ENCODE assay signal across 8 cellular contexts in the genomic region with DNA sequence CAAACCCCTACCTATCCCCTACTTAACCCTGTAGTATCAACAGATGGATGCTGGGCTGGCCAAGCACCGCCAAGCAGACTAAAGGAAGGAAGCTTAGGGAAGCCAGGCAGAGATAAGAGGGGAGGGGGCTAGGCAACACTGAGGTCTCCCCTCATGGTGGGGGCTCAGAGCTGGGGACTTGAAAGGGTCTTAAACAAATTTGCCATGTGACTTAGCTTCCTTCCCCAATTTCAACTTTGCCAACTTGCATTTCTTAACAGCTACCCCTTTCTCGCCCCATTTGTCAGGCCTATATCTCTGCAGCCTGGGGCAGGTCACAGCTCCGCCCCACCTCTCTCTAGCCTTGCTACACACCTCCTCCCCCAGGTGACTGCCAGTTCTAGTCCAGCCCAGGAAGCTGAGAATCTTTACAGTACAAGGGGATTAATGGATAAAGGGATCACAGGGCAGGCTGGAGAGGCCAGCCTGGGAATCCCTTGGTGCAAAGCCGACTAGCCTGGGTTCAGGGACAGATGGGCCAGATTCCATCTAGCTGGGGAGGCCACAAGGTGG. TPM values are rescaled to one million over a fixed set of nuclear protein-coding genes. Genes with fewer than 3 reads are reported as not detected.
DNase-seq lines count a peak whose midpoint lies in the region; ATAC-seq, FAIRE-seq and TF ChIP-seq lines count a peak whose summit lies in the region.

No MANE protein-coding gene starts in this region.

- POLR2A ChIA-PET in A549 (lab: Yijun Ruan, JAX): no interaction called here

- H3K9me3 ChIP-seq in A549: no peaks in the 10 kb centered on the region

- H3K27me3 Mint-ChIP-seq in HFFc6 (ENCODE audit: insufficient read depth): peaks cover 43% of the 10 kb centered on the region

- peak overlapping the region; percentile 97 for H3K4me2 ChIP-seq in A549

- peaks cover 7% of the 10 kb centered on the region for H3K4me1 Mint-ChIP-seq in HFFc6 (ENCODE audit: low read depth)

- H3K9me3 Mint-ChIP-seq in HFFc6: no peaks in the 10 kb centered on the region

- H3K4me3 ChIP-seq in A549: no peak overlapping the region

- TF ChIP-seq POLR2A in A549 (IDR thresholded peaks at IDR 0.05; ENCODE audit: low read length): no peak

- H3K27ac ChIP-seq in A549: peak overlapping the region; percentile 72 to 96

- TF ChIP-seq EP300 in A549 (IDR thresholded peaks at IDR 0.05): no peak

- CTCF ChIA-PET in A549 (lab: Yijun Ruan, JAX): interaction anchor here (0.6 to 8.0 kb wide), 13 partner anchors 11 to 607 kb away, joined by 3 to 94 read pairs (median 4); no protein-coding TSS in a partner anchor

- no peaks in the 10 kb centered on the region for H3K36me3 Mint-ChIP-seq in HFFc6 (ENCODE audit: low read depth)

- TF ChIP-seq CTCF in A549 (IDR thresholded peaks at IDR 0.05) (no peak), HFFc6 (IDR thresholded peaks at IDR 0.05) (no peak)

- FAIRE-seq in A549 (lab: Jason Lieb, UNC): no peak

- DNase-seq in A549 (ENCODE audit: low read depth in 1 of 2, low spot score in 1 of 2): no peak
- peak; percentile 35 for DNase-seq in HK-2 (ENCODE audit: unreplicated experiment)
- DNase-seq in UCSD-AML1 (lab: John Stamatoyannopoulos, UW; ENCODE audit: unreplicated experiment): peak; percentile 61
- DNase-seq in germinal center (ENCODE audit: low spot score): peak; percentile 63
- no peak for DNase-seq in NCI-H1436 treated with DMSO at 0.1 percent for 48 hours (lab: John Stamatoyannopoulos, UW)
- no peak for DNase-seq in amniotic stem cell (lab: John Stamatoyannopoulos, UW)
- no peak for DNase-seq in HFFc6

- H3K27ac Mint-ChIP-seq in HFFc6: no peak overlapping the region

- no peak overlapping the region for H3K4me3 Mint-ChIP-seq in HFFc6

- H3K4me1 ChIP-seq in A549: peaks cover 85% of the 10 kb centered on the region

- ATAC-seq in A549 (no peak), GM21447 (IDR thresholded peaks at IDR 0.05; ENCODE audit: unreplicated experiment) (no peak)

- TF ChIP-seq RAD21 in A549 (conservative IDR thresholded peaks at IDR 0.05 in 1 of 2, IDR thresholded peaks at IDR 0.05 in 1 of 2): no peak

- WGBS in A549 (ENCODE audit: missing lambda C conversion rate): 92% methylated on average over 4 of the region's 4 CpGs

TF ChIP-seq in A549, 52 proteins besides CTCF, POLR2A, EP300 and RAD21:
- TF ChIP-seq EHMT2 (IDR thresholded peaks at IDR 0.05; ENCODE audit: low read depth) (no peak), TFCP2L1 (CRISPR knock-in tag; IDR thresholded peaks at IDR 0.05) (no peak), CHD2 (IDR thresholded peaks at IDR 0.05; ENCODE audit: low read length, partially characterized antibody) (no peak), JUNB (IDR thresholded peaks at IDR 0.05) (no peak), ELK1 (IDR thresholded peaks at IDR 0.05; ENCODE audit: low read depth, low read length) (no peak), CBX8 (IDR thresholded peaks at IDR 0.05) (no peak), ZNF302 (CRISPR knock-in tag; IDR thresholded peaks at IDR 0.05) (no peak), RFX5 (IDR thresholded peaks at IDR 0.05) (no peak), E2F6 (IDR thresholded peaks at IDR 0.05; ENCODE audit: borderline replicate concordance, low read depth) (no peak), JUN (IDR thresholded peaks at IDR 0.05) (no peak), HEYL (CRISPR knock-in tag; IDR thresholded peaks at IDR 0.05) (no peak), KDM5A (IDR thresholded peaks at IDR 0.05) (no peak), HOXA7 (CRISPR knock-in tag; IDR thresholded peaks at IDR 0.05) (no peak), MYC (IDR thresholded peaks at IDR 0.05; ENCODE audit: borderline replicate concordance, low read length) (no peak), EHF (CRISPR knock-in tag; IDR thresholded peaks at IDR 0.05) (no peak), ZSCAN20 (CRISPR knock-in tag; IDR thresholded peaks at IDR 0.05) (no peak)
- TF ChIP-seq, protein P1, sequence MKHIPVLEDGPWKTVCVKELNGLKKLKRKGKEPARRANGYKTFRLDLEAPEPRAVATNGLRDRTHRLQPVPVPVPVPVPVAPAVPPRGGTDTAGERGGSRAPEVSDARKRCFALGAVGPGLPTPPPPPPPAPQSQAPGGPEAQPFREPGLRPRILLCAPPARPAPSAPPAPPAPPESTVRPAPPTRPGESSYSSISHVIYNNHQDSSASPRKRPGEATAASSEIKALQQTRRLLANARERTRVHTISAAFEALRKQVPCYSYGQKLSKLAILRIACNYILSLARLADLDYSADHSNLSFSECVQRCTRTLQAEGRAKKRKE (CRISPR knock-in tag; IDR thresholded peaks at IDR 0.05; ENCODE audit: low read depth): no peak
- TF ChIP-seq, protein P2, sequence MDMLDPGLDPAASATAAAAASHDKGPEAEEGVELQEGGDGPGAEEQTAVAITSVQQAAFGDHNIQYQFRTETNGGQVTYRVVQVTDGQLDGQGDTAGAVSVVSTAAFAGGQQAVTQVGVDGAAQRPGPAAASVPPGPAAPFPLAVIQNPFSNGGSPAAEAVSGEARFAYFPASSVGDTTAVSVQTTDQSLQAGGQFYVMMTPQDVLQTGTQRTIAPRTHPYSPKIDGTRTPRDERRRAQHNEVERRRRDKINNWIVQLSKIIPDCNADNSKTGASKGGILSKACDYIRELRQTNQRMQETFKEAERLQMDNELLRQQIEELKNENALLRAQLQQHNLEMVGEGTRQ (IDR thresholded peaks at IDR 0.05): no peak

RNA-seq across cellular contexts. Expression of gene KIF21B, which starts 3.4 kb away (rescaled TPM):
- 3.6 and 3.8 TPM in 2 replicates for polyA plus RNA-seq in A549 (2011; rRNA removed)
- 2.7 and 3.6 TPM in 2 replicates for polyA plus RNA-seq in A549 (2012; cell fraction: cytosol; rRNA removed)
- 10.1 and 11.6 TPM in 2 replicates for polyA plus RNA-seq in A549 (2012; cell fraction: nucleus; rRNA removed)
- polyA plus RNA-seq in A549 (2017; fragmentation: RNase III; extraction: RNeasy Plus Mini Kit Qiagen cat#74134 plus additional on column Dnase treatment): 1.3 to 1.5 TPM (median 1.4 TPM) in 3 replicates
- polyA minus RNA-seq in A549 (2011; rRNA and poly(A)+ RNA removed): 5.2 and 7.1 TPM in 2 replicates
- not detected for total RNA-seq in HFFc6 (2021; fragmentation: NEBNext Ultra II Directional; extraction: Animal tissue kit (Norgen Biotek cat#: 25700))

Comparison
In these comparisons a context has a peak if more than half of its experiments do, and no peak if none do; other contexts are left out.
1. DNase-seq: peak in HK-2 (single experiment), UCSD-AML1 (single experiment) and germinal center (single experiment); none in A549 (0 of 2), NCI-H1436 treated with DMSO at 0.1 percent for 48 hours (single experiment), amniotic stem cell (single experiment) and HFFc6 (single experiment).